18 cellular contexts compared by ENCODE assay signal in the genomic region with DNA sequence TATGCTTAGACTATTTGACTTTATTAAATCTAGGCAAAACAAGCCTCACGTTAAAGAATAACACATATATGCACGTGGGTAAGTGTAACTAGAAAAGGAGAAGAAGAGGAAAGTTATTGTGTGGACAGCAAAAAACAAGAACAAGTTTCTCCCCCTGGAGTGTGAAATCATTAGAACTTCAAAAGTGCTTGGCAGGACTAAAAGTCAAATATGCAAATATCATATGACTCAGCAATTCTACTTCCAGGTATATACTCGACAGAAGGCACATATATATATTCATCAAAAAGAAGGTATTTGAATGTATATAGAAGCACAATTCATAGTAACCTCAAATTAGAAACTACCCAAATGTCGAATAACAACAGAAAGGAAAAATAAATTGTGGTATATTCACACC.
"Had no signal": no experiment of that assay in that cellular context is flagged by ENCODE, and none has a peak within 500 bp of the region (broad histone marks: within the 10 kb centered on the region; RNA-seq: fewer than 3 reads in every experiment).

No MANE protein-coding gene starts in this region.

- H3K4me3 ChIP-seq: ascending aorta, breast epithelium, gastrocnemius medialis, heart left ventricle, lower lobe of right lung, ovary, stomach, thoracic aorta, upper lobe of right lung had no signal

- H3K36me3 ChIP-seq: ascending aorta, breast epithelium, gastrocnemius medialis, heart left ventricle, lower lobe of right lung, ovary, stomach, thoracic aorta, upper lobe of right lung had no signal

- DNase-seq: activated CD4-positive, alpha-beta T cell treated with anti-CD3 and anti-CD28 coated beads, Interleukin-2, amount 50 U/mL, for 4 hours; activated naive CD4-positive, alpha-beta T cell treated with Interleukin-2 at 50 U/mL for 16 hours; activated naive CD8-positive, alpha-beta T cell treated with anti-CD3 and anti-CD28 coated beads, Interleukin-2, amount 50 U/mL, for 24 hours; effector memory CD4-positive, alpha-beta T cell; gastrocnemius medialis; heart left ventricle; left colon; lower lobe of right lung; ovary; stimulated activated CD4-positive, alpha-beta T cell treated with anti-CD3 and anti-CD28 coated beads, Interleukin-1b, Interleukin-23, amount 100 ng/mL, for 48 hours; stomach; upper lobe of right lung had no signal

- H3K9me3 ChIP-seq: ascending aorta, breast epithelium, gastrocnemius medialis, heart left ventricle, lower lobe of right lung, ovary, stomach, thoracic aorta, upper lobe of right lung had no signal

- ATAC-seq: activated CD4-positive, CD25-positive, alpha-beta regulatory T cell treated with anti-CD3 and anti-CD28 coated beads, Interleukin-2, amount 50 U/mL, for 24 hours; activated naive CD8-positive, alpha-beta T cell treated with anti-CD3 and anti-CD28 coated beads, Interleukin-2, amount 50 U/mL, for 24 hours; activated T-helper 17 cell treated with anti-CD3 and anti-CD28 coated beads, Interleukin-2, amount 50 U/mL, for 72 hours; gastrocnemius medialis; heart left ventricle; left colon; lower lobe of right lung; upper lobe of right lung had no signal

- H3K27ac ChIP-seq: ascending aorta, breast epithelium, epithelial cell of prostate, gastrocnemius medialis, heart left ventricle, lower lobe of right lung, ovary, stomach, thoracic aorta, upper lobe of right lung had no signal

- H3K27me3 ChIP-seq: ascending aorta, breast epithelium, gastrocnemius medialis, heart left ventricle, ovary, stomach, upper lobe of right lung had no signal

- H3K4me1 ChIP-seq: ascending aorta, breast epithelium, gastrocnemius medialis, heart left ventricle, lower lobe of right lung, stomach, upper lobe of right lung had no signal
